In the genomic region with DNA sequence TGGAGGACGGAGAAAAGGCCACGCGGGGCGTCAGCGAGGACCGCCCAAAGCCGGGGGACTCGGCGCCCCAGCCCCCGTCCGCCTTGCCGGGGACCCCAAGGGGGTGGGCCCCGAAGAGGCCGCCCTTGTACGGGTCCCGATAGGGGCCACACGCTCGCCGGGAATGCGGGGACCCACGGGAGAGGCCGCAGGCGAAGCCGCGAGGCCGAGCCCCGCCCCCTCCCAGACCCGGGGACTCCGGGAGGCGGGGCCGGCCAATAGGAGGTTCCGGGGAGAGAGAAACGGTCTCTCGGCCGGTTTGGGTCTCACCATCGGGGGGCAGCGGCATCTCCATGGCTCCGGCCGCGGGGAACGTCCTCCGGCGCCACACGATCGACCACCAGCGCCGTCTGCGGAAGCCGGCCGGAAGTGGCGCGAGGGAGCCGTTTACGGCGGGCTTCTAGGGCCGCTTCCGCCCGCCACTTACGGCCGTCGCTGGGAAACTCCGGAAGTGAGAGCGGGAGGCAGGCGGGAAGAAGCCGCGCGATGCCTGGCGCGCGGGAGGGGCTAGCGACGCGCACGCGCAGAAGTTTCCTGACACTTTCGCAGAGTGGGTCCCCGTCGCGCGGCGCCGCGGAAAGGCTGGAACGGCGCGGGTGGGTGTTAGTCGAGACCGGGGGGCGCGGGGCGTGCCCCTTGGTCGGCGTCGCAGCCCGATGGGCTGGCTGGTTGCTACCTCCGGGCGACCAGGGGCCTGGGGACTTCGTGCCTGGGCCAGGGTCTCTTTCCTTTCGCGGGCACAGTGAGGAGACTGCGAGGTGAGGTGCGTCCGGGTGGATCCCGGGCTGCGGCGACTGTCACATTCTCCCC, we compare ENCODE assay signal across 8 cellular contexts. TPM values are rescaled to one million over a fixed set of nuclear protein-coding genes. Genes with fewer than 3 reads are reported as not detected.
A peak's percentile ranks its signal among the peaks of the same experiment; 100 is the strongest.
DNase-seq lines count a peak whose midpoint lies in the region; ATAC-seq and TF ChIP-seq lines count a peak whose summit lies in the region.

A gene with protein sequence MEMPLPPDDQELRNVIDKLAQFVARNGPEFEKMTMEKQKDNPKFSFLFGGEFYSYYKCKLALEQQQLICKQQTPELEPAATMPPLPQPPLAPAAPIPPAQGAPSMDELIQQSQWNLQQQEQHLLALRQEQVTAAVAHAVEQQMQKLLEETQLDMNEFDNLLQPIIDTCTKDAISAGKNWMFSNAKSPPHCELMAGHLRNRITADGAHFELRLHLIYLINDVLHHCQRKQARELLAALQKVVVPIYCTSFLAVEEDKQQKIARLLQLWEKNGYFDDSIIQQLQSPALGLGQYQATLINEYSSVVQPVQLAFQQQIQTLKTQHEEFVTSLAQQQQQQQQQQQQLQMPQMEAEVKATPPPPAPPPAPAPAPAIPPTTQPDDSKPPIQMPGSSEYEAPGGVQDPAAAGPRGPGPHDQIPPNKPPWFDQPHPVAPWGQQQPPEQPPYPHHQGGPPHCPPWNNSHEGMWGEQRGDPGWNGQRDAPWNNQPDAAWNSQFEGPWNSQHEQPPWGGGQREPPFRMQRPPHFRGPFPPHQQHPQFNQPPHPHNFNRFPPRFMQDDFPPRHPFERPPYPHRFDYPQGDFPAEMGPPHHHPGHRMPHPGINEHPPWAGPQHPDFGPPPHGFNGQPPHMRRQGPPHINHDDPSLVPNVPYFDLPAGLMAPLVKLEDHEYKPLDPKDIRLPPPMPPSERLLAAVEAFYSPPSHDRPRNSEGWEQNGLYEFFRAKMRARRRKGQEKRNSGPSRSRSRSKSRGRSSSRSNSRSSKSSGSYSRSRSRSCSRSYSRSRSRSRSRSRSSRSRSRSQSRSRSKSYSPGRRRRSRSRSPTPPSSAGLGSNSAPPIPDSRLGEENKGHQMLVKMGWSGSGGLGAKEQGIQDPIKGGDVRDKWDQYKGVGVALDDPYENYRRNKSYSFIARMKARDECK (minus strand): TSS at position 393 of the 849 bp plus-strand sequence. CDS start 59 bp downstream, at position 334.

- peak within 1 kb of the TSS; percentile 81 for H3K27ac ChIP-seq in cingulate gyrus (ENCODE audit: low read depth, low read length)
- H3K27ac ChIP-seq in layer of hippocampus (ENCODE audit: low read depth, low read length), result peak within 1 kb of the TSS; percentile 85

- CTCF ChIA-PET in BJ (lab: Yijun Ruan, JAX), result interaction anchor here (1.2 to 1.3 kb wide), 2 partner anchors 9 to 15 kb away, joined by 3 read pairs; no protein-coding TSS in a partner anchor

- H3K27me3 ChIP-seq in BJ (ENCODE audit: control insufficient read depth, insufficient read depth, low read length) (no peaks in the 10 kb centered on the region), layer of hippocampus (ENCODE audit: control insufficient read depth, insufficient read depth, low read length) (no peaks in the 10 kb centered on the region)

- POLR2A ChIA-PET in BJ (lab: Charles Lee), result no interaction called here

- ATAC-seq in GM19324 (IDR thresholded peaks at IDR 0.05; ENCODE audit: low FRiP score, unreplicated experiment) (peak; percentile 89), HG03460 (IDR thresholded peaks at IDR 0.05; ENCODE audit: unreplicated experiment) (peak; percentile 66)

- peak; percentile 53 for DNase-seq in BJ (ENCODE audit: low read depth)
- DNase-seq in NCI-H526 (lab: John Stamatoyannopoulos, UW), result peak; percentile 78 to 93
- peak; percentile 96 for DNase-seq in activated CD4-positive, alpha-beta T cell treated with anti-CD3 and anti-CD28 coated beads for 48 hours
- peak; percentile 87 to 92 (median 90) for DNase-seq in stimulated activated CD4-positive, alpha-beta T cell treated with anti-CD3 and anti-CD28 coated beads, Interleukin-1b, Interleukin-23, amount 100 ng/mL, for 24 hours (ENCODE audit: low read depth in 4 of 4, low spot score in 1 of 4)

- peak within 1 kb of the TSS; percentile 86 for H3K4me3 ChIP-seq in BJ (ENCODE audit: low read depth, low read length)

- TF ChIP-seq CTCF in BJ (IDR thresholded peaks at IDR 0.05; ENCODE audit: insufficient read depth, low read depth, low read length), result no peak

- H3K36me3 ChIP-seq in BJ (ENCODE audit: control insufficient read depth, insufficient read depth, low read length), result peaks cover 3% of the 10 kb centered on the region

RNA-seq across cellular contexts. Expression of the gene that starts here (rescaled TPM):
- polyA plus RNA-seq in BJ (2011; rRNA removed), result 3.2 and 4.0 TPM in 2 replicates
- 3.4 and 7.3 TPM in 2 replicates for polyA minus RNA-seq in BJ (2011; rRNA and poly(A)+ RNA removed)

Comparison
In these comparisons a context has a peak if more than half of its experiments do, and no peak if none do; other contexts are left out.
1. Peak in every context shown above with its lines: DNase-seq, ATAC-seq, H3K4me3 ChIP-seq and H3K27ac ChIP-seq.